ENCODE assay signal across 16 cellular contexts in genomic region chr13:75530536-75530935, GRCh38. TPM values are rescaled to one million over a fixed set of nuclear protein-coding genes. Genes with fewer than 3 reads are reported as not detected.
DNase-seq lines count a peak whose midpoint lies in the region; ATAC-seq and TF ChIP-seq lines count a peak whose summit lies in the region.
"Had no signal": no experiment of that assay in that cellular context is flagged by ENCODE, and none has a peak within 500 bp of the region (broad histone marks: within the 10 kb centered on the region; RNA-seq: fewer than 3 reads in every experiment).

No MANE protein-coding gene starts in this region.

- H3K27me3 ChIP-seq in right lobe of liver, result no peaks in the 10 kb centered on the region
- H3K27me3 ChIP-seq: adrenal gland, right atrium auricular region, vagina had no signal

- no peak overlapping the region for H3K4me3 ChIP-seq in right lobe of liver
- H3K4me3 ChIP-seq: adrenal gland, right atrium auricular region, vagina had no signal

- 35% methylated on average over 1 of the region's 1 CpG for WGBS in right lobe of liver (ENCODE audit: insufficient coverage, low coverage, low lambda C conversion rate, missing lambda C conversion rate)

- peak overlapping the region; percentile 41 for H3K27ac Mint-ChIP-seq in activated CD4-positive, alpha-beta T cell treated with anti-CD3 and anti-CD28 coated beads, Interleukin-2, amount 10 ng/mL, durations not matched to agents 24 days and 14 days
- H3K27ac Mint-ChIP-seq in T-helper 1 cell treated with Interleukin-12 subunit alpha and Interleukin-12 subunit beta and Interleukin-4 antibody, amounts not matched to agents 30 μg/mL and 1 μg/mL, for 36 hours, result peak overlapping the region; percentile 52

- peaks cover 52% of the 10 kb centered on the region for H3K36me3 Mint-ChIP-seq in activated CD4-positive, alpha-beta T cell treated with anti-CD3 and anti-CD28 coated beads, Interleukin-2, amount 10 ng/mL, durations not matched to agents 24 days and 14 days (ENCODE audit: low read depth)
- H3K36me3 Mint-ChIP-seq in T-helper 1 cell treated with Interleukin-12 subunit alpha and Interleukin-12 subunit beta and Interleukin-4 antibody, amounts not matched to agents 30 μg/mL and 1 μg/mL, for 36 hours (ENCODE audit: low read depth), result peaks cover 33% of the 10 kb centered on the region

- H3K27ac ChIP-seq in right lobe of liver, result peak overlapping the region in 2 of 3 donors; percentile 16 to 24
- H3K27ac ChIP-seq: adrenal gland, right atrium auricular region, vagina had no signal

- peaks cover 30% of the 10 kb centered on the region for H3K4me1 Mint-ChIP-seq in activated CD4-positive, alpha-beta T cell treated with anti-CD3 and anti-CD28 coated beads, Interleukin-2, amount 10 ng/mL, durations not matched to agents 24 days and 14 days
- peaks cover 27% of the 10 kb centered on the region for H3K4me1 Mint-ChIP-seq in T-helper 1 cell treated with Interleukin-12 subunit alpha and Interleukin-12 subunit beta and Interleukin-4 antibody, amounts not matched to agents 30 μg/mL and 1 μg/mL, for 36 hours (ENCODE audit: low read depth)

- H3K27me3 Mint-ChIP-seq in activated CD4-positive, alpha-beta T cell treated with anti-CD3 and anti-CD28 coated beads, Interleukin-2, amount 10 ng/mL, durations not matched to agents 24 days and 14 days, result no peaks in the 10 kb centered on the region
- H3K27me3 Mint-ChIP-seq in T-helper 1 cell treated with Interleukin-12 subunit alpha and Interleukin-12 subunit beta and Interleukin-4 antibody, amounts not matched to agents 30 μg/mL and 1 μg/mL, for 36 hours (ENCODE audit: low read depth), result no peaks in the 10 kb centered on the region

- peaks cover 0 to 5% (median 0%) of the 10 kb centered on the region in 4 donors for H3K36me3 ChIP-seq in right lobe of liver
- H3K36me3 ChIP-seq: right atrium auricular region had no signal

- intact Hi-C loops in activated CD4-positive, alpha-beta T cell treated with anti-CD3 and anti-CD28 coated beads, Interleukin-2, amount 10 ng/mL, durations not matched to agents 24 days and 14 days (cut with micrococcal nuclease), result loop anchor here (2.0 kb wide), 1 partner anchor 18 kb away; the partner anchor contains the start of gene UCHL3
- intact Hi-C loops in right lobe of liver (cut with DNase I), result no loop called here

- H3K4me1 ChIP-seq in right lobe of liver, result peaks cover 0 to 23% (median 8%) of the 10 kb centered on the region in 4 donors
- H3K4me1 ChIP-seq: right atrium auricular region had no signal

- TF ChIP-seq CTCF in right lobe of liver (IDR thresholded peaks at IDR 0.05), result no peak

- no peak overlapping the region for H3K4me3 Mint-ChIP-seq in activated CD4-positive, alpha-beta T cell treated with anti-CD3 and anti-CD28 coated beads, Interleukin-2, amount 10 ng/mL, durations not matched to agents 24 days and 14 days
- no peak overlapping the region for H3K4me3 Mint-ChIP-seq in T-helper 1 cell treated with Interleukin-12 subunit alpha and Interleukin-12 subunit beta and Interleukin-4 antibody, amounts not matched to agents 30 μg/mL and 1 μg/mL, for 36 hours

- no peak for TF ChIP-seq POLR2A in right lobe of liver (IDR thresholded peaks at IDR 0.05)

- no peaks in the 10 kb centered on the region for H3K9me3 Mint-ChIP-seq in activated CD4-positive, alpha-beta T cell treated with anti-CD3 and anti-CD28 coated beads, Interleukin-2, amount 10 ng/mL, durations not matched to agents 24 days and 14 days
- no peaks in the 10 kb centered on the region for H3K9me3 Mint-ChIP-seq in T-helper 1 cell treated with Interleukin-12 subunit alpha and Interleukin-12 subunit beta and Interleukin-4 antibody, amounts not matched to agents 30 μg/mL and 1 μg/mL, for 36 hours

- no peaks in the 10 kb centered on the region for H3K9me3 ChIP-seq in right lobe of liver
- H3K9me3 ChIP-seq: adrenal gland, right atrium auricular region, vagina had no signal

- no peak for DNase-seq in activated CD4-positive, alpha-beta T cell treated with anti-CD3 and anti-CD28 coated beads, Interleukin-2, amount 10 ng/mL, durations not matched to agents 24 days and 14 days
- DNase-seq in activated CD4-positive, alpha-beta T cell treated with anti-CD3 and anti-CD28 coated beads for 4 hours, result no peak
- DNase-seq in right lobe of liver, result no peak
- no peak for DNase-seq in DMS153 treated with DMSO at 0.1 percent for 48 hours (lab: John Stamatoyannopoulos, UW; ENCODE audit: unreplicated experiment)
- DNase-seq: adrenal gland; caudate nucleus; effector CD4-positive, alpha-beta T cell; NCI-H2081; NCI-H748 treated with DMSO at 0.1 percent for 48 hours had no signal

- ATAC-seq in GM21786 (IDR thresholded peaks at IDR 0.05; ENCODE audit: unreplicated experiment), result peak; percentile 43
- ATAC-seq in right lobe of liver, result peak; percentile 84 to 96 (median 91)
- no peak for ATAC-seq in HG02678 (IDR thresholded peaks at IDR 0.05; ENCODE audit: unreplicated experiment)
- ATAC-seq in HG02840 (IDR thresholded peaks at IDR 0.05; ENCODE audit: low FRiP score, unreplicated experiment), result no peak
- ATAC-seq: SK-N-SH treated with all-trans-retinoic acid at 6 μM for 48 hours had no signal

RNA-seq across cellular contexts. Expression of gene COMMD6, which starts 7.1 kb away (rescaled TPM):
- 100 and 108 TPM in 2 replicates for total RNA-seq in activated CD4-positive, alpha-beta T cell treated with anti-CD3 and anti-CD28 coated beads, Interleukin-2, amount 10 ng/mL, durations not matched to agents 24 days and 14 days
- 10 to 100 TPM; 35.0 to 86.1 (median 58.2) TPM for total RNA-seq in right lobe of liver

RNA-seq across cellular contexts. Expression of gene UCHL3, which starts 19.1 kb away (rescaled TPM):
- total RNA-seq in activated CD4-positive, alpha-beta T cell treated with anti-CD3 and anti-CD28 coated beads, Interleukin-2, amount 10 ng/mL, durations not matched to agents 24 days and 14 days, result 43.5 and 50.6 TPM in 2 replicates
- total RNA-seq in right lobe of liver, result 10 to 100 TPM; 14.8 to 33.9 (median 21.9) TPM

RNA-seq across cellular contexts. Expression of gene TBC1D4, which starts 48.6 kb away (rescaled TPM):
- 72.3 and 77.0 TPM in 2 replicates for total RNA-seq in activated CD4-positive, alpha-beta T cell treated with anti-CD3 and anti-CD28 coated beads, Interleukin-2, amount 10 ng/mL, durations not matched to agents 24 days and 14 days
- total RNA-seq in right lobe of liver, result 10 to 100 TPM in 4 of 6 experiments, 1 to 10 TPM in 2; 7.7 to 18.6 (median 10.3) TPM

Comparison
In these comparisons a context has a peak if more than half of its experiments do, and no peak if none do; other contexts are left out.
1. ATAC-seq: peak in GM21786 (single experiment) and right lobe of liver (4 of 4); none in HG02678 (single experiment) and HG02840 (single experiment).